In the genomic region with DNA sequence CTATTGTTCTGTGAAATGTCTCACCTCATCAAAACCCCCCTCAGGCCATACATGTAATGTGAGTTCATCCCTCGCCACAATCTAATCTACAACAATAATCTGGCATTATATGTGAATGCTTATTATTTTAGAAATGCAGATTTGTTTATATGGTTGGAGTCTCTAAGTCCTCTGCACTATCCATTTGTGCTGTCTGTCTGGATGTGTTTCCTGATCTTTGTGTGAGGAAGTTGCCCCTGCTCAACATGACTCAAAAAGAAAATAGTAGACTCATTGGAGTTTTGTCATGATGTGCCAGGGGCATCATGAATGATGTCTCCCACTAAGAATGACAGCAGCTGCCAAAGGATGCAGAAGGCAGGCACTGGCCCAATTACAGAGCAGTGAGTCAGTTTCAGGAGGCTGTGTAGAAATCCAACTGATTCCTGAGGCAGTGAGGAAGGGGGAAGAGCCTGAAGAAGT, we compare ENCODE assay signal across 11 cellular contexts.
A peak's percentile ranks its signal among the peaks of the same experiment; 100 is the strongest.
DNase-seq lines count a peak whose midpoint lies in the region; ATAC-seq, FAIRE-seq and TF ChIP-seq lines count a peak whose summit lies in the region.
"Had no signal": no experiment of that assay in that cellular context is flagged by ENCODE, and none has a peak within 500 bp of the region (broad histone marks: within the 10 kb centered on the region; RNA-seq: fewer than 3 reads in every experiment).

No MANE protein-coding gene starts in this region.

- intact Hi-C loops in Calu3 (cut with micrococcal nuclease; ENCODE audit: unreplicated experiment): no loop called here

- DNase-seq in Ammon's horn (ENCODE audit: low spot score) (peak; percentile 49), RCC 7860 (ENCODE audit: low spot score) (peak; percentile 74), epithelial cell of prostate (ENCODE audit: low read depth, low spot score) (peak; percentile 75), non-pigmented ciliary epithelial cell (ENCODE audit: low read depth) (peak; percentile 55), HEK293T (ENCODE audit: extremely low spot score) (no peak), Calu3 (no peak), G401 (ENCODE audit: low spot score) (no peak)
- DNase-seq: Caco-2, endodermal cell, NCI-H187 had no signal

- H3K36me3 Mint-ChIP-seq in Calu3 (ENCODE audit: insufficient read depth, unreplicated experiment): no peaks in the 10 kb centered on the region

- H3K27ac Mint-ChIP-seq in Calu3 (ENCODE audit: unreplicated experiment): no peak overlapping the region
- H3K27ac Mint-ChIP-seq: endodermal cell had no signal

- H3K27ac ChIP-seq in epithelial cell of prostate: peak overlapping the region; percentile 77

- peaks cover 9% of the 10 kb centered on the region for H3K9me3 Mint-ChIP-seq in Calu3 (ENCODE audit: low read depth, unreplicated experiment)
- H3K9me3 Mint-ChIP-seq: endodermal cell had no signal

- no TSS peak for BruUV-seq in Calu3 (replicated peaks; lab: Mats Ljungman, UMichigan)

- no peaks in the 10 kb centered on the region for H3K4me1 Mint-ChIP-seq in Calu3 (ENCODE audit: low read depth, unreplicated experiment)

- no peak overlapping the region for H3K4me3 Mint-ChIP-seq in Calu3 (ENCODE audit: low read depth, unreplicated experiment)
- H3K4me3 Mint-ChIP-seq: endodermal cell had no signal

- H3K27me3 Mint-ChIP-seq in Calu3 (ENCODE audit: unreplicated experiment): no peaks in the 10 kb centered on the region

- peak; percentile 48 for FAIRE-seq in RCC 7860 (lab: Jason Lieb, UNC)

- ATAC-seq in HG02885 (IDR thresholded peaks at IDR 0.05; ENCODE audit: poor library complexity, unreplicated experiment): no peak

- TF ChIP-seq CTCF in Calu3 (IDR thresholded peaks at IDR 0.05; ENCODE audit: unreplicated experiment): no peak

- POLR2A ChIA-PET in HEK293T (lab: Yijun Ruan, JAX): no interaction called here

- in situ Hi-C loops in G401 (cut with HindIII; ENCODE audit: low sequenced_read_pairs): no loop called here

- CTCF ChIA-PET in HEK293T (lab: Yijun Ruan, JAX) (no interaction called here), Calu3 (lab: Charles Lee) (no interaction called here)

TF ChIP-seq in HEK293T, 16 proteins besides CTCF, POLR2A, EP300 and RAD21:
- TF ChIP-seq TARDBP (IDR thresholded peaks at IDR 0.05) (no peak), SUZ12 (IDR thresholded peaks at IDR 0.05) (no peak), FOXA1 (IDR thresholded peaks at IDR 0.05) (no peak), LEF1 (IDR thresholded peaks at IDR 0.05; ENCODE audit: borderline replicate concordance) (no peak), CTBP1 (IDR thresholded peaks at IDR 0.05; ENCODE audit: borderline replicate concordance) (no peak), FOXK2 (IDR thresholded peaks at IDR 0.05) (no peak)
TF ChIP-seq in HEK293T: peak in this region for 0.

Comparison
In these comparisons a context has a peak if more than half of its experiments do, and no peak if none do; other contexts are left out.
1. DNase-seq: peak in Ammon's horn (single experiment), RCC 7860 (single experiment), epithelial cell of prostate (single experiment) and non-pigmented ciliary epithelial cell (single experiment); none in HEK293T (single experiment), Calu3 (single experiment) and G401 (single experiment).